In the genomic region with DNA sequence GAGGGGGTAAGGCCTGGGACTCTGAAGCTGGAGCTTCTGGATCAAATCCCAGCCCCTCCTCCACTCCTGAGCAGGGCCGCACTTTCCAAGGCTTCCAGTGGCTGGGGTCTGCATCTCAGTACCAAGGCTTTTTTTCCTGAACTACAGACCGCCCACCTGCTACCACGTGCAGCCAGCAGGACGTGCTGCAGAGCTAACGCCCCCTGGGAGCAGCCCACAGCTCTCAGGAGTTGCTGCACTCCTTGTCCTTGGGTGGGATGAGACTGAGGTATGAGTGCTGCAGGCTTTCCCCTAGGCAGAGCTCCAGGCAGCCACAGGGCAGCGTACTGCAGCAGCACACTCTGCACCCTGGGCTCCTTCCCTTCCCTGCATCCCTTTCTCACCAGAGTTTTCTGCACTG, we compare ENCODE assay signal across 2 cellular contexts.
TF ChIP-seq lines count a peak whose summit lies in the region.

No MANE protein-coding gene starts in this region.

TF ChIP-seq in HEK293, 187 proteins besides CTCF, POLR2A, EP300 and RAD21:
- TF ChIP-seq, protein P1, sequence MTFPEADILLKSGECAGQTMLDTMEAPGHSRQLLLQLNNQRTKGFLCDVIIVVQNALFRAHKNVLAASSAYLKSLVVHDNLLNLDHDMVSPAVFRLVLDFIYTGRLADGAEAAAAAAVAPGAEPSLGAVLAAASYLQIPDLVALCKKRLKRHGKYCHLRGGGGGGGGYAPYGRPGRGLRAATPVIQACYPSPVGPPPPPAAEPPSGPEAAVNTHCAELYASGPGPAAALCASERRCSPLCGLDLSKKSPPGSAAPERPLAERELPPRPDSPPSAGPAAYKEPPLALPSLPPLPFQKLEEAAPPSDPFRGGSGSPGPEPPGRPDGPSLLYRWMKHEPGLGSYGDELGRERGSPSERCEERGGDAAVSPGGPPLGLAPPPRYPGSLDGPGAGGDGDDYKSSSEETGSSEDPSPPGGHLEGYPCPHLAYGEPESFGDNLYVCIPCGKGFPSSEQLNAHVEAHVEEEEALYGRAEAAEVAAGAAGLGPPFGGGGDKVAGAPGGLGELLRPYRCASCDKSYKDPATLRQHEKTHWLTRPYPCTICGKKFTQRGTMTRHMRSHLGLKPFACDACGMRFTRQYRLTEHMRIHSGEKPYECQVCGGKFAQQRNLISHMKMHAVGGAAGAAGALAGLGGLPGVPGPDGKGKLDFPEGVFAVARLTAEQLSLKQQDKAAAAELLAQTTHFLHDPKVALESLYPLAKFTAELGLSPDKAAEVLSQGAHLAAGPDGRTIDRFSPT (tag by site-specific recombination; IDR thresholded peaks at IDR 0.05): no peak
- TF ChIP-seq EGR2 (tag by site-specific recombination; IDR thresholded peaks at IDR 0.05; ENCODE audit: low read depth): peak; percentile 47; the same call in 1 of the 2 replicates

TF ChIP-seq in H1, 55 proteins besides CTCF, POLR2A, EP300 and RAD21:
- TF ChIP-seq JUN (IDR thresholded peaks at IDR 0.05; ENCODE audit: low read depth, low read length) (no peak), BACH1 (IDR thresholded peaks at IDR 0.05; ENCODE audit: low read length) (no peak), ZNF274 (IDR thresholded peaks at IDR 0.05; ENCODE audit: borderline replicate concordance, extremely low read depth, low read length) (no peak)
- TF ChIP-seq, protein P2, sequence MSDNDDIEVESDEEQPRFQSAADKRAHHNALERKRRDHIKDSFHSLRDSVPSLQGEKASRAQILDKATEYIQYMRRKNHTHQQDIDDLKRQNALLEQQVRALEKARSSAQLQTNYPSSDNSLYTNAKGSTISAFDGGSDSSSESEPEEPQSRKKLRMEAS (IDR thresholded peaks at IDR 0.05): peak; percentile 47; the same call in 1 of the 2 replicates
